Comparison of ENCODE assay signal across 2 cellular contexts in genomic region chr1:37517569-37517968, GRCh38.
TF ChIP-seq lines count a peak whose summit lies in the region.

No MANE protein-coding gene starts in this region.

TF ChIP-seq in liver, 16 proteins besides CTCF, POLR2A, EP300 and RAD21:
- TF ChIP-seq TAF1 (conservative IDR thresholded peaks at IDR 0.05), result no peak
- TF ChIP-seq ATF3 (IDR thresholded peaks at IDR 0.05), result no peak
- TF ChIP-seq FOXA1 (IDR thresholded peaks at IDR 0.05), result peak; percentile 50
- peak; percentile 81 for TF ChIP-seq FOXA2 (IDR thresholded peaks at IDR 0.05)
- peak in 1 of 2 donors; percentile 43 for TF ChIP-seq RXRA (IDR thresholded peaks at IDR 0.05)
- peak; percentile 67 for TF ChIP-seq YY1 (IDR thresholded peaks at IDR 0.05)
- TF ChIP-seq GABPA (IDR thresholded peaks at IDR 0.05 in 1 of 2, conservative IDR thresholded peaks at IDR 0.05 in 1 of 2), result peak in 1 of 2 donors; percentile 40
- peak in 1 of 2 donors; percentile 30 for TF ChIP-seq HNF4A (conservative IDR thresholded peaks at IDR 0.05)
- TF ChIP-seq MAX (IDR thresholded peaks at IDR 0.05), result peak; percentile 50
- TF ChIP-seq ZBTB33 (IDR thresholded peaks at IDR 0.05), result no peak
- TF ChIP-seq REST (IDR thresholded peaks at IDR 0.05), result no peak
- TF ChIP-seq SP1 (IDR thresholded peaks at IDR 0.05), result no peak
- no peak for TF ChIP-seq EGR1 (IDR thresholded peaks at IDR 0.05; ENCODE audit: low read depth in 2 of 2)

TF ChIP-seq in HepG2, 621 proteins besides CTCF, POLR2A, EP300 and RAD21:
- TF ChIP-seq FOXM1 (CRISPR knock-in tag; IDR thresholded peaks at IDR 0.05), result no peak
- TF ChIP-seq TIGD3 (CRISPR knock-in tag; IDR thresholded peaks at IDR 0.05; ENCODE audit: borderline replicate concordance), result no peak
- no peak for TF ChIP-seq ZNF496 (CRISPR knock-in tag; IDR thresholded peaks at IDR 0.05; ENCODE audit: insufficient replicate concordance)
- no peak for TF ChIP-seq ZNF414 (CRISPR knock-in tag; IDR thresholded peaks at IDR 0.05)
